Comparison of ENCODE assay signal across 14 cellular contexts in the genomic region with DNA sequence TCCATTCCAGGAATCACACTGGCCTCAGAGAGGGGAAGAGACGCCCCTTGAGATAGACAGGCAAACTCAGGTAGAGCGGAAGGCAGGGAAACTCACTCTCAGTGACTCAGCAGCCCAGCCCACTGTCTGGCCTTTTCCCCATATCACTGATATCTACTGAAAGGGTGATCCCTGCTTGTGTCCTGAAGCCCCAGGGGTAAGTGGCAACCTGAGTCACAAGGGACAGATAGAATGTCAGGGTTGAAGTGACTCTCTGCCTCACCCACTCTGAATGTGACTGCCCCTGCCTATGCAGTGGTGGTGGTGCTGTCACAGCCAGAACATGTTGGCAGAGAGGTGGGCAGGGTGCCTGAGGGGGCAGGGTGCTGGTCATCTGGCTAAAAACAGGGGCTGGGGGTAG.
DNase-seq lines count a peak whose midpoint lies in the region; ATAC-seq, FAIRE-seq and TF ChIP-seq lines count a peak whose summit lies in the region.
"Had no signal": no experiment of that assay in that cellular context is flagged by ENCODE, and none has a peak within 500 bp of the region (broad histone marks: within the 10 kb centered on the region; RNA-seq: fewer than 3 reads in every experiment).

No MANE protein-coding gene starts in this region.

- H3K27me3 ChIP-seq in BLaER1: no peaks in the 10 kb centered on the region
- H3K27me3 ChIP-seq in astrocyte (ENCODE audit: insufficient read depth, low read length): no peaks in the 10 kb centered on the region
- no peaks in the 10 kb centered on the region for H3K27me3 ChIP-seq in HAP-1 (ENCODE audit: low read depth)
- H3K27me3 ChIP-seq: Peyer's patch had no signal

- no peak overlapping the region for H3K4me3 Mint-ChIP-seq in astrocyte (ENCODE audit: unreplicated experiment)
- H3K4me3 Mint-ChIP-seq: brain, CD14-positive monocyte, natural killer cell had no signal

- H4K20me1 ChIP-seq in BLaER1 (no peaks in the 10 kb centered on the region), astrocyte (ENCODE audit: insufficient read depth, low read length) (no peaks in the 10 kb centered on the region)

- H3K9me3 ChIP-seq in BLaER1 (no peaks in the 10 kb centered on the region), astrocyte (ENCODE audit: insufficient read depth, low read depth, low read length) (no peaks in the 10 kb centered on the region), HAP-1 (no peaks in the 10 kb centered on the region)
- H3K9me3 ChIP-seq: Peyer's patch had no signal

- H3K9me3 Mint-ChIP-seq in astrocyte (ENCODE audit: unreplicated experiment): no peaks in the 10 kb centered on the region
- H3K9me3 Mint-ChIP-seq: brain, CD14-positive monocyte, natural killer cell had no signal

- H3K36me3 Mint-ChIP-seq in astrocyte (ENCODE audit: low read depth, unreplicated experiment): no peaks in the 10 kb centered on the region
- H3K36me3 Mint-ChIP-seq: brain, CD14-positive monocyte, natural killer cell had no signal

- DNase-seq in HPDE6-E6E7 (ENCODE audit: extremely low spot score): peak; percentile 65
- DNase-seq in astrocyte (ENCODE audit: low read depth): no peak
- DNase-seq in kidney tubule cell (ENCODE audit: low spot score): peak; percentile 86
- no peak for DNase-seq in UCSD-AML1 (lab: John Stamatoyannopoulos, UW; ENCODE audit: unreplicated experiment)
- DNase-seq in HAP-1 (ENCODE audit: low spot score in 2 of 2): no peak
- no peak for DNase-seq in NAMALWA (ENCODE audit: low spot score)
- DNase-seq: natural killer cell, NCI-H2171 treated with DMSO at 0.1 percent for 48 hours, Peyer's patch had no signal

- no peaks in the 10 kb centered on the region for H3K36me3 ChIP-seq in BLaER1
- no peaks in the 10 kb centered on the region for H3K36me3 ChIP-seq in astrocyte (ENCODE audit: insufficient read depth, low read length)
- H3K36me3 ChIP-seq in HAP-1 (replicated peaks): no peaks in the 10 kb centered on the region
- H3K36me3 ChIP-seq: Peyer's patch had no signal

- no peak overlapping the region for H3K9ac ChIP-seq in BLaER1
- H3K9ac ChIP-seq in astrocyte (ENCODE audit: low read length): no peak overlapping the region

- H3K27me3 Mint-ChIP-seq in astrocyte (ENCODE audit: low read depth, unreplicated experiment): no peaks in the 10 kb centered on the region
- H3K27me3 Mint-ChIP-seq: brain had no signal

- H2AFZ ChIP-seq in astrocyte (ENCODE audit: low read depth, low read length): peak overlapping the region; percentile 23

- peak overlapping the region; percentile 67 for H3K4me2 ChIP-seq in BLaER1
- no peak overlapping the region for H3K4me2 ChIP-seq in astrocyte (ENCODE audit: low read length)

- H3K4me3 ChIP-seq in BLaER1: no peak overlapping the region
- H3K4me3 ChIP-seq in astrocyte (ENCODE audit: insufficient read depth, low read depth, low read length): no peak overlapping the region
- no peak overlapping the region for H3K4me3 ChIP-seq in HAP-1
- H3K4me3 ChIP-seq: Peyer's patch had no signal

- in situ Hi-C loops in HAP-1 (cut with MboI; ENCODE audit: low sequenced_read_pairs): no loop called here

- H3K27ac Mint-ChIP-seq in astrocyte (ENCODE audit: unreplicated experiment): peak overlapping the region; percentile 71
- H3K27ac Mint-ChIP-seq: natural killer cell had no signal

- no peaks in the 10 kb centered on the region for H3K79me2 ChIP-seq in astrocyte (ENCODE audit: insufficient read depth, low read length)

- TF ChIP-seq CTCF in astrocyte (IDR thresholded peaks at IDR 0.05; ENCODE audit: insufficient read depth, low read depth, low read length): no peak

- no peak for FAIRE-seq in astrocyte (lab: Jason Lieb, UNC)
- FAIRE-seq: TTC549 had no signal

- ATAC-seq in HG02884 (IDR thresholded peaks at IDR 0.05; ENCODE audit: unreplicated experiment): no peak
- ATAC-seq: natural killer cell had no signal

- H3K4me1 ChIP-seq in BLaER1: peaks cover 48% of the 10 kb centered on the region
- peaks cover 23% of the 10 kb centered on the region for H3K4me1 ChIP-seq in astrocyte (ENCODE audit: insufficient read depth, low read length)
- H3K4me1 ChIP-seq in HAP-1: no peaks in the 10 kb centered on the region

- peaks cover 50% of the 10 kb centered on the region for H3K4me1 Mint-ChIP-seq in astrocyte (ENCODE audit: low read depth, unreplicated experiment)

- H3K27ac ChIP-seq in BLaER1 (peak overlapping the region; percentile 73; the same call in 1 of the 2 replicates), astrocyte (ENCODE audit: low read depth, low read length) (no peak overlapping the region)
- H3K27ac ChIP-seq: Peyer's patch had no signal

Comparison
In these comparisons a context has a peak if more than half of its experiments do, and no peak if none do; other contexts are left out.
1. DNase-seq: peak in HPDE6-E6E7 (single experiment) and kidney tubule cell (single experiment); none in astrocyte (single experiment), UCSD-AML1 (single experiment), HAP-1 (0 of 2) and NAMALWA (single experiment).